ENCODE assay signal across 1 cellular context in genomic region chr6:166330612-166331011, GRCh38.
A peak's percentile ranks its signal among the peaks of the same experiment; 100 is the strongest.
TF ChIP-seq lines count a peak whose summit lies in the region.

No MANE protein-coding gene starts in this region.

TF ChIP-seq in HepG2, 621 proteins besides CTCF, POLR2A, EP300 and RAD21 (continued from another document and continues in another):
- TF ChIP-seq ZBTB40 (IDR thresholded peaks at IDR 0.05): no peak
- 0 out of 2 replicates have a peak, but pooled peaks have one; percentile 45 for TF ChIP-seq ZBTB40 (CRISPR knock-in tag; IDR thresholded peaks at IDR 0.05)
- TF ChIP-seq PHF21A (CRISPR knock-in tag; IDR thresholded peaks at IDR 0.05): peak; percentile 39; the same call in 1 of the 2 replicates
- no peak for TF ChIP-seq HIC2 (CRISPR knock-in tag; IDR thresholded peaks at IDR 0.05; ENCODE audit: low read depth)
- no peak for TF ChIP-seq ELF4 (CRISPR knock-in tag; IDR thresholded peaks at IDR 0.05; ENCODE audit: borderline replicate concordance)
- no peak for TF ChIP-seq ZNF747 (CRISPR knock-in tag; IDR thresholded peaks at IDR 0.05; ENCODE audit: borderline replicate concordance)
- TF ChIP-seq SYNCRIP (IDR thresholded peaks at IDR 0.05; ENCODE audit: insufficient read depth, low read depth, low read length): no peak
- TF ChIP-seq JUND (CRISPR knock-in tag; IDR thresholded peaks at IDR 0.05): no peak
- peak; percentile 63; the same call in 1 of the 2 replicates for TF ChIP-seq ZKSCAN8 (CRISPR knock-in tag; IDR thresholded peaks at IDR 0.05; ENCODE audit: borderline replicate concordance)
- TF ChIP-seq MED1 (CRISPR knock-in tag; IDR thresholded peaks at IDR 0.05): peak; percentile 67
- TF ChIP-seq GZF1 (CRISPR knock-in tag; IDR thresholded peaks at IDR 0.05): no peak
- no peak for TF ChIP-seq REL (CRISPR knock-in tag; conservative IDR thresholded peaks at IDR 0.05)
- TF ChIP-seq ZNF556 (CRISPR knock-in tag; IDR thresholded peaks at IDR 0.05; ENCODE audit: borderline replicate concordance): no peak
- no peak for TF ChIP-seq NFKBIZ (CRISPR knock-in tag; IDR thresholded peaks at IDR 0.05)
- no peak for TF ChIP-seq U2AF2 (IDR thresholded peaks at IDR 0.05; ENCODE audit: low read depth, low read length)
- TF ChIP-seq ZNF597 (CRISPR knock-in tag; IDR thresholded peaks at IDR 0.05): no peak
- TF ChIP-seq ZNF33B (CRISPR knock-in tag; IDR thresholded peaks at IDR 0.05): no peak
- no peak for TF ChIP-seq RCOR2 (CRISPR knock-in tag; IDR thresholded peaks at IDR 0.05)
- no peak for TF ChIP-seq SKIL (CRISPR knock-in tag; IDR thresholded peaks at IDR 0.05; ENCODE audit: borderline replicate concordance)
- no peak for TF ChIP-seq NR3C1 (CRISPR knock-in tag; IDR thresholded peaks at IDR 0.05)
- no peak for TF ChIP-seq ZNF569 (CRISPR knock-in tag; IDR thresholded peaks at IDR 0.05; ENCODE audit: borderline replicate concordance)
- TF ChIP-seq HNRNPUL1 (IDR thresholded peaks at IDR 0.05; ENCODE audit: low read depth, low read length): no peak
- TF ChIP-seq ZNF281 (CRISPR knock-in tag; IDR thresholded peaks at IDR 0.05; ENCODE audit: borderline replicate concordance): peak; percentile 71; the same call in 1 of the 2 replicates
- no peak for TF ChIP-seq ZNF446 (CRISPR knock-in tag; IDR thresholded peaks at IDR 0.05)
- no peak for TF ChIP-seq JUNB (CRISPR knock-in tag; IDR thresholded peaks at IDR 0.05; ENCODE audit: borderline replicate concordance)
- TF ChIP-seq KAT2B (IDR thresholded peaks at IDR 0.05; ENCODE audit: borderline replicate concordance, low read depth, low read length): no peak
- TF ChIP-seq ZNF572 (CRISPR knock-in tag; IDR thresholded peaks at IDR 0.05): 0 out of 2 replicates have a peak, but pooled peaks have one; percentile 23
- TF ChIP-seq ZNF576 (CRISPR knock-in tag; IDR thresholded peaks at IDR 0.05): no peak
- TF ChIP-seq YY1 (IDR thresholded peaks at IDR 0.05; ENCODE audit: insufficient read depth, insufficient replicate concordance, low read depth, low read length): peak; percentile 56
- TF ChIP-seq THYN1 (CRISPR knock-in tag; IDR thresholded peaks at IDR 0.05; ENCODE audit: borderline replicate concordance, low read depth): no peak
- TF ChIP-seq FOXM1 (CRISPR knock-in tag; IDR thresholded peaks at IDR 0.05): no peak
- TF ChIP-seq TCF12 (IDR thresholded peaks at IDR 0.05): no peak
- no peak for TF ChIP-seq TCF12 (CRISPR knock-in tag; IDR thresholded peaks at IDR 0.05)
- no peak for TF ChIP-seq ZNF460 (CRISPR knock-in tag; IDR thresholded peaks at IDR 0.05; ENCODE audit: borderline replicate concordance)
- peak; percentile 76; the same call in 1 of the 2 replicates for TF ChIP-seq PITX1 (CRISPR knock-in tag; IDR thresholded peaks at IDR 0.05)
- no peak for TF ChIP-seq ZNF557 (CRISPR knock-in tag; IDR thresholded peaks at IDR 0.05)
- no peak for TF ChIP-seq SAFB2 (CRISPR knock-in tag; IDR thresholded peaks at IDR 0.05; ENCODE audit: borderline replicate concordance, low read depth)
- no peak for TF ChIP-seq CAMTA2 (CRISPR knock-in tag; IDR thresholded peaks at IDR 0.05; ENCODE audit: borderline replicate concordance)
- no peak for TF ChIP-seq ZZZ3 (CRISPR knock-in tag; IDR thresholded peaks at IDR 0.05; ENCODE audit: borderline replicate concordance)
- TF ChIP-seq SIX1 (CRISPR knock-in tag; IDR thresholded peaks at IDR 0.05; ENCODE audit: borderline replicate concordance): no peak
- TF ChIP-seq ZNF567 (CRISPR knock-in tag; IDR thresholded peaks at IDR 0.05; ENCODE audit: borderline replicate concordance): no peak
- 0 out of 2 replicates have a peak, but pooled peaks have one; percentile 45 for TF ChIP-seq ZNF224 (CRISPR knock-in tag; IDR thresholded peaks at IDR 0.05)
